13 cellular contexts compared by ENCODE assay signal in genomic region chr5:160293901-160294561, GRCh38. TPM values are rescaled to one million over a fixed set of nuclear protein-coding genes. Genes with fewer than 3 reads are reported as not detected.
DNase-seq lines count a peak whose midpoint lies in the region; ATAC-seq lines count a peak whose summit lies in the region.
"Had no signal": no experiment of that assay in that cellular context is flagged by ENCODE, and none has a peak within 500 bp of the region (broad histone marks: within the 10 kb centered on the region; RNA-seq: fewer than 3 reads in every experiment).

No MANE protein-coding gene starts in this region.

- no peaks in the 10 kb centered on the region for H3K4me1 ChIP-seq in naive thymus-derived CD4-positive, alpha-beta T cell (ENCODE audit: control insufficient read depth in 2 of 2, insufficient read depth in 2 of 2, low read length in 2 of 2)

- intact Hi-C loops in Right ventricle myocardium superior (cut with DNase I): no loop called here
- intact Hi-C loops in naive thymus-derived CD4-positive, alpha-beta T cell (cut with micrococcal nuclease): no loop called here

- peak; percentile 81 for DNase-seq in NOMO-1 treated with dmso at 0.1 percent for 144 hours (lab: John Stamatoyannopoulos, UW; ENCODE audit: unreplicated experiment)
- peak; percentile 66 for DNase-seq in Right ventricle myocardium superior
- no peak for DNase-seq in naive thymus-derived CD4-positive, alpha-beta T cell
- no peak for DNase-seq in kidney glomerular epithelial cell (lab: John Stamatoyannopoulos, UW)
- DNase-seq in NCI-H345 (lab: John Stamatoyannopoulos, UW): no peak
- no peak for DNase-seq in amygdala (lab: John Stamatoyannopoulos, UW)
- DNase-seq: activated CD4-positive, CD25-positive, alpha-beta regulatory T cell; activated effector memory CD4-positive, alpha-beta T cell treated with anti-CD3 and anti-CD28 coated beads, Interleukin-2, amount 50 U/mL, for 16 hours; GDM1 had no signal

- H3K27ac ChIP-seq in naive thymus-derived CD4-positive, alpha-beta T cell (ENCODE audit: low read depth, low read length): no peak overlapping the region
- H3K27ac ChIP-seq: coronary artery had no signal

- H3K4me3 Mint-ChIP-seq in naive thymus-derived CD4-positive, alpha-beta T cell: no peak overlapping the region

- H3K9me3 ChIP-seq in naive thymus-derived CD4-positive, alpha-beta T cell (ENCODE audit: control insufficient read depth in 2 of 3, low read length in 3 of 3): no peaks in the 10 kb centered on the region

- H3K9me3 Mint-ChIP-seq in naive thymus-derived CD4-positive, alpha-beta T cell: no peaks in the 10 kb centered on the region

- no peaks in the 10 kb centered on the region for H3K36me3 Mint-ChIP-seq in naive thymus-derived CD4-positive, alpha-beta T cell

- no peak overlapping the region for H3K27ac Mint-ChIP-seq in naive thymus-derived CD4-positive, alpha-beta T cell

- peaks cover 0 to 12% (median 0%) of the 10 kb centered on the region in 5 donors for H3K27me3 Mint-ChIP-seq in naive thymus-derived CD4-positive, alpha-beta T cell

- H3K4me1 Mint-ChIP-seq in naive thymus-derived CD4-positive, alpha-beta T cell: peaks cover 0 to 13% (median 0%) of the 10 kb centered on the region in 7 donors

- CTCF ChIA-PET in naive thymus-derived CD4-positive, alpha-beta T cell (lab: Charles Lee): no interaction called here

- H3K4me3 ChIP-seq in naive thymus-derived CD4-positive, alpha-beta T cell (ENCODE audit: low read length): no peak overlapping the region
- H3K4me3 ChIP-seq: coronary artery, smooth muscle cell had no signal

- POLR2A ChIA-PET in naive thymus-derived CD4-positive, alpha-beta T cell (lab: Charles Lee): no interaction called here

- ATAC-seq in GM18867 (IDR thresholded peaks at IDR 0.05; ENCODE audit: unreplicated experiment) (peak; percentile 73), Right ventricle myocardium superior (ENCODE audit: poor library complexity) (peak; percentile 51), HG03135 (IDR thresholded peaks at IDR 0.05; ENCODE audit: unreplicated experiment) (no peak)
- ATAC-seq in naive thymus-derived CD4-positive, alpha-beta T cell: peak; percentile 60

- no peaks in the 10 kb centered on the region for H3K36me3 ChIP-seq in naive thymus-derived CD4-positive, alpha-beta T cell (ENCODE audit: control insufficient read depth in 2 of 3, insufficient read depth in 3 of 3, low read length in 3 of 3)

- no peaks in the 10 kb centered on the region for H3K27me3 ChIP-seq in naive thymus-derived CD4-positive, alpha-beta T cell (ENCODE audit: control insufficient read depth in 2 of 2, insufficient read depth in 2 of 2, low read length in 2 of 2)

RNA-seq across cellular contexts. Expression of gene CCNJL, which starts 18.3 kb away (rescaled TPM):
- total RNA-seq in Right ventricle myocardium superior: 6.8 TPM
- 1 to 10 TPM in 1 of 5 experiments, under 1 TPM in 1, not detected in 3; 0.42 to 2.3 TPM for total RNA-seq in naive thymus-derived CD4-positive, alpha-beta T cell
- not detected for polyA plus RNA-seq in naive thymus-derived CD4-positive, alpha-beta T cell

Comparison
In these comparisons a context has a peak if more than half of its experiments do, and no peak if none do; other contexts are left out.
1. DNase-seq: peak in NOMO-1 treated with dmso at 0.1 percent for 144 hours (single experiment) and Right ventricle myocardium superior (single experiment); none in naive thymus-derived CD4-positive, alpha-beta T cell (0 of 9), kidney glomerular epithelial cell (single experiment), NCI-H345 (single experiment) and amygdala (0 of 56).